In genomic region chr16:19567560-19567959, GRCh38 we compare ENCODE assay signal across 17 cellular contexts. TPM values are rescaled to one million over a fixed set of nuclear protein-coding genes. Genes with fewer than 3 reads are reported as not detected.
DNase-seq lines count a peak whose midpoint lies in the region; ATAC-seq and TF ChIP-seq lines count a peak whose summit lies in the region.
"Had no signal": no experiment of that assay in that cellular context is flagged by ENCODE, and none has a peak within 500 bp of the region (broad histone marks: within the 10 kb centered on the region; RNA-seq: fewer than 3 reads in every experiment).

No MANE protein-coding gene starts in this region.

- H3K4me3 ChIP-seq in right atrium auricular region: no peak overlapping the region
- H3K4me3 ChIP-seq: A549; BLaER1 treated with 17β-estradiol and CSF1 and Interleukin-3, amounts not matched to agents 10 nM and 100 nM had no signal

- H3K27me3 Mint-ChIP-seq in stimulated activated naive CD8-positive, alpha-beta T cell treated with anti-CD3 and anti-CD28 coated beads, Interleukin-15, amount 100 ng/mL, for 72 hours: no peaks in the 10 kb centered on the region
- H3K27me3 Mint-ChIP-seq: B cell; CD4-positive, alpha-beta T cell had no signal

- H3K27ac ChIP-seq in right atrium auricular region (no peak overlapping the region), substantia nigra (ENCODE audit: low read depth, low read length, poor library complexity, severe bottlenecking) (peak overlapping the region; percentile 11)
- H3K27ac ChIP-seq: 22Rv1; A549; BLaER1 treated with 17β-estradiol and CSF1 and Interleukin-3, amounts not matched to agents 10 nM and 100 nM; C4-2B had no signal

- no peaks in the 10 kb centered on the region for H3K27me3 ChIP-seq in right atrium auricular region
- H3K27me3 ChIP-seq: BLaER1 treated with 17β-estradiol and CSF1 and Interleukin-3, amounts not matched to agents 10 nM and 100 nM had no signal

- no peaks in the 10 kb centered on the region for H3K4me1 ChIP-seq in right atrium auricular region
- H3K4me1 ChIP-seq: A549; BLaER1 treated with 17β-estradiol and CSF1 and Interleukin-3, amounts not matched to agents 10 nM and 100 nM; Caco-2 had no signal

- TF ChIP-seq CTCF in right atrium auricular region (IDR thresholded peaks at IDR 0.05): no peak

- H3K9me3 ChIP-seq in right atrium auricular region: no peaks in the 10 kb centered on the region
- H3K9me3 ChIP-seq: Caco-2 had no signal

- ATAC-seq in left cardiac atrium: no peak
- ATAC-seq in stimulated activated naive CD8-positive, alpha-beta T cell treated with anti-CD3 and anti-CD28 coated beads, Interleukin-15, amount 100 ng/mL, for 72 hours: no peak
- ATAC-seq: A549; CD8-positive, alpha-beta T cell had no signal

- no peaks in the 10 kb centered on the region for H3K9me3 Mint-ChIP-seq in stimulated activated naive CD8-positive, alpha-beta T cell treated with anti-CD3 and anti-CD28 coated beads, Interleukin-15, amount 100 ng/mL, for 72 hours
- H3K9me3 Mint-ChIP-seq: CD8-positive, alpha-beta T cell had no signal

- H3K4me3 Mint-ChIP-seq in stimulated activated naive CD8-positive, alpha-beta T cell treated with anti-CD3 and anti-CD28 coated beads, Interleukin-15, amount 100 ng/mL, for 72 hours: no peak overlapping the region
- H3K4me3 Mint-ChIP-seq: B cell; CD4-positive, alpha-beta T cell; CD8-positive, alpha-beta T cell had no signal

- H3K27ac Mint-ChIP-seq in stimulated activated naive CD8-positive, alpha-beta T cell treated with anti-CD3 and anti-CD28 coated beads, Interleukin-15, amount 100 ng/mL, for 72 hours: no peak overlapping the region
- H3K27ac Mint-ChIP-seq: B cell; CD4-positive, alpha-beta T cell; CD8-positive, alpha-beta T cell had no signal

- H3K4me1 Mint-ChIP-seq in stimulated activated naive CD8-positive, alpha-beta T cell treated with anti-CD3 and anti-CD28 coated beads, Interleukin-15, amount 100 ng/mL, for 72 hours: no peaks in the 10 kb centered on the region
- H3K4me1 Mint-ChIP-seq: B cell had no signal

- DNase-seq in right atrium auricular region (ENCODE audit: low spot score) (peak; percentile 28), left cardiac atrium (no peak), substantia nigra (lab: John Stamatoyannopoulos, UW) (no peak), T-helper 2 cell (no peak)
- DNase-seq in stimulated activated naive CD8-positive, alpha-beta T cell treated with anti-CD3 and anti-CD28 coated beads, Interleukin-15, amount 100 ng/mL, for 72 hours: no peak
- DNase-seq: AML-193; Caco-2; Calu3; CD4-positive, alpha-beta T cell; CD8-positive, alpha-beta T cell; DMS79 treated with DMSO at 0.1 percent for 48 hours; GF-D8 had no signal

- peaks cover 52% of the 10 kb centered on the region for H3K36me3 ChIP-seq in right atrium auricular region

- intact Hi-C loops in left cardiac atrium (cut with DNase I): no loop called here

RNA-seq across cellular contexts. Expression of gene VPS35L, which starts 12.1 kb away (rescaled TPM):
- total RNA-seq in right atrium auricular region (10 to 100 TPM; 27.0 to 28.3 TPM), left cardiac atrium (10 to 100 TPM; 31.3 to 34.3 TPM)

RNA-seq across cellular contexts. Expression of gene CCP110, which starts 43.8 kb away (rescaled TPM):
- 1 to 10 TPM; 6.0 to 6.8 TPM for total RNA-seq in right atrium auricular region
- total RNA-seq in left cardiac atrium: 1 to 10 TPM; 7.9 to 9.3 TPM

RNA-seq across cellular contexts. Expression of gene GDE1, which starts 45.7 kb away (rescaled TPM):
- total RNA-seq in right atrium auricular region (10 to 100 TPM; 68.7 to 89.9 TPM), left cardiac atrium (10 to 100 TPM; 93.7 to 96.3 TPM)
